1 cellular context compared by ENCODE assay signal in genomic region chr2:237765122-237765521, GRCh38. TPM values are rescaled to one million over a fixed set of nuclear protein-coding genes. Genes with fewer than 3 reads are reported as not detected.
"Had no signal": no experiment of that assay in that cellular context is flagged by ENCODE, and none has a peak within 500 bp of the region (broad histone marks: within the 10 kb centered on the region; RNA-seq: fewer than 3 reads in every experiment).

No MANE protein-coding gene starts in this region.

RNA-seq across cellular contexts. Expression of gene RBM44, which starts 33.5 kb away (rescaled TPM):
- polyA plus RNA-seq: GM23248 had no signal
